Comparison of ENCODE assay signal across 8 cellular contexts in the genomic region with DNA sequence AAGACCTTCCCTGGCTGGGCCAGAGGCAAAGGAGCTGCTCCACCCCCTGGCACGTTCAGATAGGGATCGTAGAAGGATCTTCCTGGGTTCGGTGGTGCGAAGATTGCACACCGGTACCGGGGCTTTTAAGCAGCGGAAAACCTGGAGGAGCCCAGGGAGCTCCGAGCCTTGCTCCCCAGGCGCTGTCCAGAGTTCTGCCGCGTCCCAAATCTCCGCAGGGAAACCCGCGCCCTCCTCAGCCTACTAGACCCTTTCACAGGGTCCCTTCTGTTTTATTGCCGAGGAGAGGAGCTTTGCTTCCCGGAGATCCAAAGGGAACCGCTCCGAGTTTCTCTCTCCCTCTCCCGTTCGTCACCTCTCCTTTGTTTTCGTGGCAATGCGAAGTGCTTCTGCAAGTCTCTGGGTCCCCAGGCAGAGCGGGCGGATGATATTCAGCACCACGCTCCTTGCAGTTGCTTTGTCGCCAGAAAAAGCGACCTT. TPM values are rescaled to one million over a fixed set of nuclear protein-coding genes. Genes with fewer than 3 reads are reported as not detected.
DNase-seq lines count a peak whose midpoint lies in the region; ATAC-seq and TF ChIP-seq lines count a peak whose summit lies in the region.

No MANE protein-coding gene starts in this region.

- TF ChIP-seq EP300 in esophagus muscularis mucosa (IDR thresholded peaks at IDR 0.05), result no peak

- DNase-seq in D341Med (ENCODE audit: low spot score) (peak; percentile 38), NCI-H2227 (lab: John Stamatoyannopoulos, UW; ENCODE audit: unreplicated experiment) (peak; percentile 53), esophagus muscularis mucosa (ENCODE audit: extremely low spot score) (no peak), omental fat pad (ENCODE audit: low spot score) (no peak), UCSD-AML1 (lab: John Stamatoyannopoulos, UW; ENCODE audit: unreplicated experiment) (no peak), NCI-H1694 (lab: John Stamatoyannopoulos, UW) (no peak)

- H3K36me3 ChIP-seq in esophagus muscularis mucosa, result no peaks in the 10 kb centered on the region

- peaks cover 0 to 18% (median 16%) of the 10 kb centered on the region in 4 donors for H3K4me1 ChIP-seq in esophagus muscularis mucosa

- intact Hi-C loops in esophagus muscularis mucosa (cut with DNase I), result no loop called here

- H3K4me3 ChIP-seq in esophagus muscularis mucosa, result peak overlapping the region; percentile 25 to 43 (median 30)

- TF ChIP-seq POLR2A in esophagus muscularis mucosa (IDR thresholded peaks at IDR 0.05; ENCODE audit: low read depth), result no peak

- peaks cover 0 to 46% (median 14%) of the 10 kb centered on the region in 4 donors for H3K27me3 ChIP-seq in esophagus muscularis mucosa

- peak; percentile 91 for ATAC-seq in omental fat pad (ENCODE audit: low FRiP score)
- ATAC-seq in GM21737 (IDR thresholded peaks at IDR 0.05; ENCODE audit: unreplicated experiment), result no peak
- ATAC-seq in HG02981 (IDR thresholded peaks at IDR 0.05; ENCODE audit: unreplicated experiment), result no peak

- TF ChIP-seq CTCF in esophagus muscularis mucosa (IDR thresholded peaks at IDR 0.05), result no peak
- TF ChIP-seq CTCF in omental fat pad (IDR thresholded peaks at IDR 0.05), result no peak

- no peaks in the 10 kb centered on the region for H3K9me3 ChIP-seq in esophagus muscularis mucosa

- 5% methylated on average over 26 of the region's 27 CpGs for WGBS in esophagus muscularis mucosa

- H3K27ac ChIP-seq in esophagus muscularis mucosa (replicated peaks in 1 of 4), result no peak overlapping the region

RNA-seq across cellular contexts. Expression of a gene that starts 0.5 kb away (rescaled TPM):
- total RNA-seq in esophagus muscularis mucosa (not detected), omental fat pad (under 1 TPM in 2 of 4 donors, not detected in 2; 0.12 to 0.82 TPM)

Comparison
In these comparisons a context has a peak if more than half of its experiments do, and no peak if none do; other contexts are left out.
1. DNase-seq: peak in D341Med (single experiment) and NCI-H2227 (single experiment); none in esophagus muscularis mucosa (single experiment), omental fat pad (single experiment), UCSD-AML1 (single experiment) and NCI-H1694 (single experiment).